In the genomic region with DNA sequence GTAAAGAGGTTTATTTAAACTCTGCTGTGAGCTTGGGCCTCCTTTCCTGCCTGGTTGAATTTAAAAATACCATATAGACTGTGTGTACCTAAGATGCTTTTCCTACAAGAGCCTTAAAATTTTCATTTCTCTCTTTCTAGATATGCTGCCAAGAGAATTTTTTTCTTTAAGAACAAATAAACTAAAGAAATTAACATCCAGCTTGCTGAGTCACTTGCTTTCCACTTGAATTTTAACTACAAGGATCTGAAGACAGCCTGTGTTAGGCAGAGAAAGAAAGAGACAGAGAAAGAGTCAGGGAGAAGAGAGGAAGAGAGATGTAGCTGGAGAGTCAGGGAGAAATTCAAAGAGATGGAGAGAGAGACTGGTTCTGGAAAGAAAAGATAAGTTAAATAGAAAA, we compare ENCODE assay signal across 28 cellular contexts.
"Had no signal": no experiment of that assay in that cellular context is flagged by ENCODE, and none has a peak within 500 bp of the region (broad histone marks: within the 10 kb centered on the region; RNA-seq: fewer than 3 reads in every experiment).

No MANE protein-coding gene starts in this region.

- H3K4me1 Mint-ChIP-seq: activated T-helper 17 cell treated with anti-CD3 and anti-CD28 coated beads, Interleukin-2, amount 50 U/mL, for 72 hours; endodermal cell; mesothelial cell of epicardium; naive B cell; T-helper 17 cell had no signal

- DNase-seq: activated CD4-positive, alpha-beta T cell treated with anti-CD3 and anti-CD28 coated beads, Interleukin-2, amount 50 U/mL, for 1 hour; activated CD8-positive, alpha-beta T cell treated with anti-CD3 and anti-CD28 coated beads for 36 hours; activated gamma-delta T cell treated with Interleukin-2 at 50 U/mL for 16 hours; activated naive CD4-positive, alpha-beta T cell treated with anti-CD3 and anti-CD28 coated beads, Interleukin-2, amount 50 U/mL, for 16 hours; activated T-cell treated with anti-CD3 and anti-CD28 coated beads, Interleukin-2, amount 50 U/mL, for 4 hours; amygdala; body of pancreas; cortex of kidney; endodermal cell; gastrocnemius medialis; left cardiac atrium; left ventricle myocardium superior; naive B cell; nucleus accumbens; psoas muscle; sigmoid colon; small intestine; stimulated activated CD4-positive, alpha-beta T cell treated with anti-CD3 and anti-CD28 coated beads, Interleukin-2, amount 100 ng/mL, for 24 hours; stimulated activated naive CD4-positive, alpha-beta T cell; T-helper 17 cell; testis; transverse colon had no signal

- H3K27me3 ChIP-seq: body of pancreas, cardiac muscle cell, esophagus muscularis mucosa, gastrocnemius medialis, hepatocyte, sigmoid colon, testis, transverse colon had no signal

- H3K27me3 Mint-ChIP-seq: T-helper 17 cell had no signal

- H3K9ac ChIP-seq: parathyroid adenoma had no signal

- H3K9me3 ChIP-seq: body of pancreas, esophagus muscularis mucosa, gastrocnemius medialis, psoas muscle, sigmoid colon, testis, transverse colon had no signal

- H3K4me3 Mint-ChIP-seq: activated CD8-positive, alpha-beta T cell treated with anti-CD3 and anti-CD28 coated beads for 36 hours; activated T-cell treated with anti-CD3 and anti-CD28 coated beads, Interleukin-2, amount 50 U/mL, for 4 hours; activated T-helper 17 cell treated with anti-CD3 and anti-CD28 coated beads, Interleukin-2, amount 50 U/mL, for 72 hours; endodermal cell; mesothelial cell of epicardium; naive B cell; T-helper 17 cell had no signal

- H3K9me3 Mint-ChIP-seq: activated CD8-positive, alpha-beta T cell treated with anti-CD3 and anti-CD28 coated beads for 36 hours; activated T-cell treated with anti-CD3 and anti-CD28 coated beads, Interleukin-2, amount 50 U/mL, for 4 hours; activated T-helper 17 cell treated with anti-CD3 and anti-CD28 coated beads, Interleukin-2, amount 50 U/mL, for 72 hours; endodermal cell had no signal

- H3K36me3 ChIP-seq: cardiac muscle cell, esophagus muscularis mucosa, gastrocnemius medialis, sigmoid colon, transverse colon had no signal

- H3K36me3 Mint-ChIP-seq: mesothelial cell of epicardium, naive B cell had no signal

- H3K4me1 ChIP-seq: body of pancreas, esophagus muscularis mucosa, gastrocnemius medialis, parathyroid adenoma, psoas muscle, sigmoid colon, testis, transverse colon had no signal

- H3K27ac Mint-ChIP-seq: activated CD8-positive, alpha-beta T cell treated with anti-CD3 and anti-CD28 coated beads for 36 hours; activated T-helper 17 cell treated with anti-CD3 and anti-CD28 coated beads, Interleukin-2, amount 50 U/mL, for 72 hours; endodermal cell; mesothelial cell of epicardium; naive B cell; T-helper 17 cell had no signal

- ATAC-seq: activated CD8-positive, alpha-beta T cell treated with anti-CD3 and anti-CD28 coated beads for 36 hours; activated T-cell treated with anti-CD3 and anti-CD28 coated beads, Interleukin-2, amount 50 U/mL, for 4 hours; activated T-helper 17 cell treated with anti-CD3 and anti-CD28 coated beads, Interleukin-2, amount 50 U/mL, for 72 hours; body of pancreas; gastrocnemius medialis; left cardiac atrium; left ventricle myocardium superior; psoas muscle; T-helper 17 cell had no signal

- H3K4me3 ChIP-seq: body of pancreas, cardiac muscle cell, esophagus muscularis mucosa, gastrocnemius medialis, hepatocyte, psoas muscle, sigmoid colon, testis, transverse colon had no signal
